In genomic region chr2:157447031-157447430, GRCh38 we compare ENCODE assay signal across 18 cellular contexts. TPM values are rescaled to one million over a fixed set of nuclear protein-coding genes. Genes with fewer than 3 reads are reported as not detected.
DNase-seq lines count a peak whose midpoint lies in the region; ATAC-seq and TF ChIP-seq lines count a peak whose summit lies in the region.
"Had no signal": no experiment of that assay in that cellular context is flagged by ENCODE, and none has a peak within 500 bp of the region (broad histone marks: within the 10 kb centered on the region; RNA-seq: fewer than 3 reads in every experiment).

No MANE protein-coding gene starts in this region.

- peaks cover 52% of the 10 kb centered on the region for H3K4me1 Mint-ChIP-seq in activated T-cell treated with anti-CD3 and anti-CD28 coated beads, Interleukin-2, amount 50 U/mL, for 72 hours (ENCODE audit: low read depth)
- H3K4me1 Mint-ChIP-seq in T-helper 2 cell treated with Interferon-gamma antibody and Interleukin-4, amounts not matched to agents 5 μg/mL and 100 μg/mL, for 36 hours (ENCODE audit: low read depth): peaks cover 44% of the 10 kb centered on the region
- H3K4me1 Mint-ChIP-seq in activated naive CD8-positive, alpha-beta T cell treated with anti-CD3 and anti-CD28 coated beads, Interleukin-2, amount 50 U/mL, for 24 hours: peaks cover 62% of the 10 kb centered on the region
- peaks cover 40% of the 10 kb centered on the region for H3K4me1 Mint-ChIP-seq in stimulated activated naive CD8-positive, alpha-beta T cell treated with anti-CD3 and anti-CD28 coated beads, Interleukin-15, amount 100 ng/mL, for 72 hours

- no peak for DNase-seq in activated T-cell treated with anti-CD3 and anti-CD28 coated beads, Interleukin-2, amount 50 U/mL, for 72 hours
- no peak for DNase-seq in activated T-cell treated with anti-CD3 and anti-CD28 coated beads, Interleukin-2, amount 50 U/mL, for 1 hour
- DNase-seq in T-helper 2 cell treated with Interferon-gamma antibody and Interleukin-4, amounts not matched to agents 5 μg/mL and 100 μg/mL, for 36 hours (ENCODE audit: low spot score): no peak
- no peak for DNase-seq in activated naive CD8-positive, alpha-beta T cell treated with anti-CD3 and anti-CD28 coated beads, Interleukin-2, amount 50 U/mL, for 24 hours
- DNase-seq in stimulated activated naive CD8-positive, alpha-beta T cell treated with anti-CD3 and anti-CD28 coated beads, Interleukin-15, amount 100 ng/mL, for 72 hours: no peak
- DNase-seq in kidney glomerular epithelial cell (lab: John Stamatoyannopoulos, UW) (no peak), thyroid gland (no peak), inferior parietal cortex (ENCODE audit: extremely low spot score) (no peak)
- DNase-seq: adrenal gland; Caco-2; effector CD4-positive, alpha-beta T cell; glutamatergic neuron; HFFc6; NCI-H1105; NCI-H526; nephron progenitor cell; stimulated activated naive CD4-positive, alpha-beta T cell treated with Interleukin-2 at 50 U/mL for 16 hours had no signal

- H3K4me3 Mint-ChIP-seq in activated T-cell treated with anti-CD3 and anti-CD28 coated beads, Interleukin-2, amount 50 U/mL, for 72 hours: peak overlapping the region; percentile 89 to 98
- peak overlapping the region; percentile 70 for H3K4me3 Mint-ChIP-seq in T-helper 2 cell treated with Interferon-gamma antibody and Interleukin-4, amounts not matched to agents 5 μg/mL and 100 μg/mL, for 36 hours
- H3K4me3 Mint-ChIP-seq in activated naive CD8-positive, alpha-beta T cell treated with anti-CD3 and anti-CD28 coated beads, Interleukin-2, amount 50 U/mL, for 24 hours: peak overlapping the region; percentile 74
- H3K4me3 Mint-ChIP-seq in stimulated activated naive CD8-positive, alpha-beta T cell treated with anti-CD3 and anti-CD28 coated beads, Interleukin-15, amount 100 ng/mL, for 72 hours: peak overlapping the region; percentile 84 to 92
- H3K4me3 Mint-ChIP-seq: HFFc6, nephron progenitor cell had no signal

- intact Hi-C loops in thyroid gland (cut with DNase I): no loop called here

- H3K27ac ChIP-seq in thyroid gland: peak overlapping the region in 1 of 3 donors; percentile 16
- H3K27ac ChIP-seq: adrenal gland had no signal

- peak; percentile 71 to 75 for ATAC-seq in activated T-cell treated with anti-CD3 and anti-CD28 coated beads, Interleukin-2, amount 50 U/mL, for 72 hours (replicated peaks in 1 of 2)
- peak; percentile 67 for ATAC-seq in activated naive CD8-positive, alpha-beta T cell treated with anti-CD3 and anti-CD28 coated beads, Interleukin-2, amount 50 U/mL, for 24 hours
- peak; percentile 41 for ATAC-seq in stimulated activated naive CD8-positive, alpha-beta T cell treated with anti-CD3 and anti-CD28 coated beads, Interleukin-15, amount 100 ng/mL, for 72 hours

- 56 to 71% methylated on average over 1 of the region's 1 CpG for WGBS in thyroid gland, 2 donors

- H3K27me3 Mint-ChIP-seq in activated T-cell treated with anti-CD3 and anti-CD28 coated beads, Interleukin-2, amount 50 U/mL, for 72 hours (ENCODE audit: low read depth): no peaks in the 10 kb centered on the region
- no peaks in the 10 kb centered on the region for H3K27me3 Mint-ChIP-seq in T-helper 2 cell treated with Interferon-gamma antibody and Interleukin-4, amounts not matched to agents 5 μg/mL and 100 μg/mL, for 36 hours (ENCODE audit: low read depth)
- no peaks in the 10 kb centered on the region for H3K27me3 Mint-ChIP-seq in activated naive CD8-positive, alpha-beta T cell treated with anti-CD3 and anti-CD28 coated beads, Interleukin-2, amount 50 U/mL, for 24 hours
- H3K27me3 Mint-ChIP-seq in stimulated activated naive CD8-positive, alpha-beta T cell treated with anti-CD3 and anti-CD28 coated beads, Interleukin-15, amount 100 ng/mL, for 72 hours: no peaks in the 10 kb centered on the region

- no peaks in the 10 kb centered on the region for H3K27me3 ChIP-seq in thyroid gland
- H3K27me3 ChIP-seq: adrenal gland had no signal

- no peak for TF ChIP-seq CTCF in thyroid gland (IDR thresholded peaks at IDR 0.05)

- peak overlapping the region; percentile 97 for H3K27ac Mint-ChIP-seq in activated T-cell treated with anti-CD3 and anti-CD28 coated beads, Interleukin-2, amount 50 U/mL, for 72 hours
- H3K27ac Mint-ChIP-seq in T-helper 2 cell treated with Interferon-gamma antibody and Interleukin-4, amounts not matched to agents 5 μg/mL and 100 μg/mL, for 36 hours: peak overlapping the region; percentile 79
- peak overlapping the region; percentile 92 for H3K27ac Mint-ChIP-seq in activated naive CD8-positive, alpha-beta T cell treated with anti-CD3 and anti-CD28 coated beads, Interleukin-2, amount 50 U/mL, for 24 hours
- peak overlapping the region; percentile 76 to 79 for H3K27ac Mint-ChIP-seq in stimulated activated naive CD8-positive, alpha-beta T cell treated with anti-CD3 and anti-CD28 coated beads, Interleukin-15, amount 100 ng/mL, for 72 hours
- H3K27ac Mint-ChIP-seq: HFFc6, nephron progenitor cell had no signal

- H3K9me3 ChIP-seq in thyroid gland: no peaks in the 10 kb centered on the region
- H3K9me3 ChIP-seq: adrenal gland, Caco-2 had no signal

- no peak overlapping the region for H3K4me3 ChIP-seq in thyroid gland (replicated peaks in 1 of 3)
- H3K4me3 ChIP-seq: adrenal gland had no signal

- no peak for TF ChIP-seq POLR2A in thyroid gland (IDR thresholded peaks at IDR 0.05)

- H3K9me3 Mint-ChIP-seq in activated T-cell treated with anti-CD3 and anti-CD28 coated beads, Interleukin-2, amount 50 U/mL, for 72 hours: no peaks in the 10 kb centered on the region
- H3K9me3 Mint-ChIP-seq in T-helper 2 cell treated with Interferon-gamma antibody and Interleukin-4, amounts not matched to agents 5 μg/mL and 100 μg/mL, for 36 hours: no peaks in the 10 kb centered on the region
- H3K9me3 Mint-ChIP-seq in activated naive CD8-positive, alpha-beta T cell treated with anti-CD3 and anti-CD28 coated beads, Interleukin-2, amount 50 U/mL, for 24 hours: no peaks in the 10 kb centered on the region
- H3K9me3 Mint-ChIP-seq in stimulated activated naive CD8-positive, alpha-beta T cell treated with anti-CD3 and anti-CD28 coated beads, Interleukin-15, amount 100 ng/mL, for 72 hours: no peaks in the 10 kb centered on the region
- H3K9me3 Mint-ChIP-seq: HFFc6, nephron progenitor cell had no signal

- peaks cover 17 to 33% of the 10 kb centered on the region in 2 donors for H3K36me3 Mint-ChIP-seq in activated T-cell treated with anti-CD3 and anti-CD28 coated beads, Interleukin-2, amount 50 U/mL, for 72 hours (ENCODE audit: insufficient read depth in 2 of 2)
- peaks cover 19% of the 10 kb centered on the region for H3K36me3 Mint-ChIP-seq in T-helper 2 cell treated with Interferon-gamma antibody and Interleukin-4, amounts not matched to agents 5 μg/mL and 100 μg/mL, for 36 hours (ENCODE audit: low read depth)
- H3K36me3 Mint-ChIP-seq in activated naive CD8-positive, alpha-beta T cell treated with anti-CD3 and anti-CD28 coated beads, Interleukin-2, amount 50 U/mL, for 24 hours (ENCODE audit: low read depth): peaks cover 20% of the 10 kb centered on the region

- no peaks in the 10 kb centered on the region for H3K36me3 ChIP-seq in thyroid gland
- H3K36me3 ChIP-seq: adrenal gland had no signal

- H3K4me1 ChIP-seq in thyroid gland: no peaks in the 10 kb centered on the region
- H3K4me1 ChIP-seq: adrenal gland had no signal

RNA-seq across cellular contexts. Expression of gene CYTIP, which starts 3.1 kb away (rescaled TPM):
- total RNA-seq in activated T-cell treated with anti-CD3 and anti-CD28 coated beads, Interleukin-2, amount 50 U/mL, for 72 hours: 100 to 1,000 TPM; 444 to 460 TPM
- total RNA-seq in thyroid gland: 10 to 100 TPM in 1 of 4 donors, 1 to 10 TPM in 3; 3.2 to 10.6 (median 7.2) TPM
- total RNA-seq: HFFc6, HT1080 had no signal

Comparison
In these comparisons a context has a peak if more than half of its experiments do, and no peak if none do; other contexts are left out.
1. RNA of gene CYTIP, which starts 3.1 kb away (total RNA-seq): 444 to 460 TPM in activated T-cell treated with anti-CD3 and anti-CD28 coated beads, Interleukin-2, amount 50 U/mL, for 72 hours; 3.2 to 10.6 TPM in thyroid gland; every median in the first group is over 10 times any median in the second.
2. Peak in every context shown above with its lines, with median percentiles within 50 percentile points of each other: ATAC-seq, H3K27ac Mint-ChIP-seq and H3K4me3 Mint-ChIP-seq.